9 cellular contexts compared by ENCODE assay signal in the genomic region with DNA sequence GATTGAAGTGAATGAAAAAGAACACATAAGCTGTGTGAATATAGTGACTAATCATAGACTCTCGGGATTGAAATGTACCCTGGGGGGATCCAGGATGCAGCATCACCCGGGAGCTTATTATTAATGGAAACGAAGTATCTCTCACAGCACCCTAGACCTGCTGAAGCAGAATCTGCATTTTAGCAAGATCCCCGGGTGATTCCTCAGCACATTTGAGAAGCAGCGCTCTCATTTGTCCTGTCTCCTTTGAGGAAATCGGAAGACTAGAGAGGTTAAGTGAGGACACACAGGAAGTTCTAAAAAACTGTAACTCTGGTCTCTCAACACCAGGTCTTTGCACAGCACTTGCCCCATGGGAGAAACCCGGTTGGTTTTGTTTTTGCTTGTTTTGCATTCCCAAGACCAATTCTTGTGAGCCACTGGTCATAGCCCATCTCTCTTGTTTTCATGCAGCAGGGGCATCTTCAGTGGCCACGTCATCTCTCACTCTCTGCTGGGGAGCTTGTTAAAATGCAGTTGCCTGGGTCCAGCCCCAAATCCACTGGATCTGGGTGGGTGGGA. TPM values are rescaled to one million over a fixed set of nuclear protein-coding genes. Genes with fewer than 3 reads are reported as not detected.
A peak's percentile ranks its signal among the peaks of the same experiment; 100 is the strongest.
DNase-seq lines count a peak whose midpoint lies in the region; ATAC-seq and TF ChIP-seq lines count a peak whose summit lies in the region.
"Had no signal": no experiment of that assay in that cellular context is flagged by ENCODE, and none has a peak within 500 bp of the region (broad histone marks: within the 10 kb centered on the region; RNA-seq: fewer than 3 reads in every experiment).

No MANE protein-coding gene starts in this region.

- ATAC-seq in GM21360 (IDR thresholded peaks at IDR 0.05; ENCODE audit: unreplicated experiment) (peak; percentile 83), HG03558 (IDR thresholded peaks at IDR 0.05; ENCODE audit: extremely low read depth, unreplicated experiment) (peak; percentile 76), SK-N-SH treated with all-trans-retinoic acid at 6 μM for 48 hours (no peak)
- ATAC-seq: pancreas had no signal

- no peaks in the 10 kb centered on the region for H3K27me3 Mint-ChIP-seq in activated T-helper 2 cell treated with anti-CD3 and anti-CD28 coated beads, Interferon-gamma antibody, Interleukin-2, Interleukin-4, amounts not matched to agents 10 μg/mL and 5 μg/mL and 100 μg/mL, durations not matched to agents 14 hours and 24 hours and 36 hours (ENCODE audit: low read depth)

- TF ChIP-seq CTCF in GM12864 (IDR thresholded peaks at IDR 0.05; ENCODE audit: low read depth, low read length, missing control alignments) = no peak

- DNase-seq in GM12864 (ENCODE audit: low read depth) = peak; percentile 89
- no peak for DNase-seq in activated T-helper 2 cell treated with anti-CD3 and anti-CD28 coated beads, Interferon-gamma antibody, Interleukin-2, Interleukin-4, amounts not matched to agents 10 μg/mL and 5 μg/mL and 100 μg/mL, durations not matched to agents 14 hours and 24 hours and 36 hours (ENCODE audit: low spot score)
- peak; percentile 23 for DNase-seq in midbrain (lab: John Stamatoyannopoulos, UW)
- no peak for DNase-seq in stimulated activated CD4-positive, alpha-beta T cell treated with anti-CD3 and anti-CD28 coated beads, Interleukin-4, amount 100 ng/mL, for 24 hours
- DNase-seq in activated gamma-delta T cell treated with Interleukin-2 at 50 U/mL for 16 hours = no peak

- H3K4me3 ChIP-seq in GM12864 (ENCODE audit: low read depth, low read length) = peak overlapping the region; percentile 39
- H3K4me3 ChIP-seq: pancreas had no signal

- peak overlapping the region; percentile 84 for H3K27ac Mint-ChIP-seq in activated T-helper 2 cell treated with anti-CD3 and anti-CD28 coated beads, Interferon-gamma antibody, Interleukin-2, Interleukin-4, amounts not matched to agents 10 μg/mL and 5 μg/mL and 100 μg/mL, durations not matched to agents 14 hours and 24 hours and 36 hours

- H3K4me1 Mint-ChIP-seq in activated T-helper 2 cell treated with anti-CD3 and anti-CD28 coated beads, Interferon-gamma antibody, Interleukin-2, Interleukin-4, amounts not matched to agents 10 μg/mL and 5 μg/mL and 100 μg/mL, durations not matched to agents 14 hours and 24 hours and 36 hours (ENCODE audit: low read depth) = peaks cover 52% of the 10 kb centered on the region

- H3K36me3 Mint-ChIP-seq in activated T-helper 2 cell treated with anti-CD3 and anti-CD28 coated beads, Interferon-gamma antibody, Interleukin-2, Interleukin-4, amounts not matched to agents 10 μg/mL and 5 μg/mL and 100 μg/mL, durations not matched to agents 14 hours and 24 hours and 36 hours (ENCODE audit: low read depth) = peaks cover 16% of the 10 kb centered on the region

- H3K9me3 Mint-ChIP-seq in activated T-helper 2 cell treated with anti-CD3 and anti-CD28 coated beads, Interferon-gamma antibody, Interleukin-2, Interleukin-4, amounts not matched to agents 10 μg/mL and 5 μg/mL and 100 μg/mL, durations not matched to agents 14 hours and 24 hours and 36 hours = no peaks in the 10 kb centered on the region

- peak overlapping the region; percentile 30 for H3K4me3 Mint-ChIP-seq in activated T-helper 2 cell treated with anti-CD3 and anti-CD28 coated beads, Interferon-gamma antibody, Interleukin-2, Interleukin-4, amounts not matched to agents 10 μg/mL and 5 μg/mL and 100 μg/mL, durations not matched to agents 14 hours and 24 hours and 36 hours (ENCODE audit: low read depth)

- intact Hi-C loops in activated T-helper 2 cell treated with anti-CD3 and anti-CD28 coated beads, Interferon-gamma antibody, Interleukin-2, Interleukin-4, amounts not matched to agents 10 μg/mL and 5 μg/mL and 100 μg/mL, durations not matched to agents 14 hours and 24 hours and 36 hours (cut with micrococcal nuclease) = loop anchor here (10.0 kb wide), 1 partner anchor 137 kb away; a partner anchor contains a TSS

TF ChIP-seq in SK-N-SH treated with all-trans-retinoic acid at 6 μM for 48 hours, 23 proteins besides CTCF, POLR2A, EP300 and RAD21 (continues in another document):
- TF ChIP-seq PPARA (CRISPR knock-in tag; IDR thresholded peaks at IDR 0.05; ENCODE audit: borderline replicate concordance) = no peak
- TF ChIP-seq, protein P1, sequence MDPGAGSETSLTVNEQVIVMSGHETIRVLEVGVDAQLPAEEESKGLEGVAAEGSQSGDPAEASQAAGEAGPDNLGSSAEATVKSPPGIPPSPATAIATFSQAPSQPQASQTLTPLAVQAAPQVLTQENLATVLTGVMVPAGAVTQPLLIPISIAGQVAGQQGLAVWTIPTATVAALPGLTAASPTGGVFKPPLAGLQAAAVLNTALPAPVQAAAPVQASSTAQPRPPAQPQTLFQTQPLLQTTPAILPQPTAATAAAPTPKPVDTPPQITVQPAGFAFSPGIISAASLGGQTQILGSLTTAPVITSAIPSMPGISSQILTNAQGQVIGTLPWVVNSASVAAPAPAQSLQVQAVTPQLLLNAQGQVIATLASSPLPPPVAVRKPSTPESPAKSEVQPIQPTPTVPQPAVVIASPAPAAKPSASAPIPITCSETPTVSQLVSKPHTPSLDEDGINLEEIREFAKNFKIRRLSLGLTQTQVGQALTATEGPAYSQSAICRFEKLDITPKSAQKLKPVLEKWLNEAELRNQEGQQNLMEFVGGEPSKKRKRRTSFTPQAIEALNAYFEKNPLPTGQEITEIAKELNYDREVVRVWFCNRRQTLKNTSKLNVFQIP (CRISPR knock-in tag; IDR thresholded peaks at IDR 0.05; ENCODE audit: borderline replicate concordance, low read depth) = no peak
- no peak for TF ChIP-seq TCF4 (CRISPR knock-in tag; IDR thresholded peaks at IDR 0.05; ENCODE audit: borderline replicate concordance)
- TF ChIP-seq RARB (CRISPR knock-in tag; IDR thresholded peaks at IDR 0.05) = no peak
- no peak for TF ChIP-seq ZNF70 (CRISPR knock-in tag; IDR thresholded peaks at IDR 0.05)
- TF ChIP-seq, protein P2, sequence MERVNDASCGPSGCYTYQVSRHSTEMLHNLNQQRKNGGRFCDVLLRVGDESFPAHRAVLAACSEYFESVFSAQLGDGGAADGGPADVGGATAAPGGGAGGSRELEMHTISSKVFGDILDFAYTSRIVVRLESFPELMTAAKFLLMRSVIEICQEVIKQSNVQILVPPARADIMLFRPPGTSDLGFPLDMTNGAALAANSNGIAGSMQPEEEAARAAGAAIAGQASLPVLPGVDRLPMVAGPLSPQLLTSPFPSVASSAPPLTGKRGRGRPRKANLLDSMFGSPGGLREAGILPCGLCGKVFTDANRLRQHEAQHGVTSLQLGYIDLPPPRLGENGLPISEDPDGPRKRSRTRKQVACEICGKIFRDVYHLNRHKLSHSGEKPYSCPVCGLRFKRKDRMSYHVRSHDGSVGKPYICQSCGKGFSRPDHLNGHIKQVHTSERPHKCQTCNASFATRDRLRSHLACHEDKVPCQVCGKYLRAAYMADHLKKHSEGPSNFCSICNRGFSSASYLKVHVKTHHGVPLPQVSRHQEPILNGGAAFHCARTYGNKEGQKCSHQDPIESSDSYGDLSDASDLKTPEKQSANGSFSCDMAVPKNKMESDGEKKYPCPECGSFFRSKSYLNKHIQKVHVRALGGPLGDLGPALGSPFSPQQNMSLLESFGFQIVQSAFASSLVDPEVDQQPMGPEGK (CRISPR knock-in tag; IDR thresholded peaks at IDR 0.05; ENCODE audit: borderline replicate concordance) = no peak
- no peak for TF ChIP-seq SNAI2 (CRISPR knock-in tag; IDR thresholded peaks at IDR 0.05)
- no peak for TF ChIP-seq BACH2 (CRISPR knock-in tag; IDR thresholded peaks at IDR 0.05; ENCODE audit: borderline replicate concordance)
- TF ChIP-seq ARNTL (CRISPR knock-in tag; IDR thresholded peaks at IDR 0.05; ENCODE audit: borderline replicate concordance, low read depth) = no peak
- TF ChIP-seq ZFP3 (CRISPR knock-in tag; IDR thresholded peaks at IDR 0.05) = no peak
- TF ChIP-seq ZFP30 (CRISPR knock-in tag; IDR thresholded peaks at IDR 0.05) = no peak
- TF ChIP-seq, protein P3, sequence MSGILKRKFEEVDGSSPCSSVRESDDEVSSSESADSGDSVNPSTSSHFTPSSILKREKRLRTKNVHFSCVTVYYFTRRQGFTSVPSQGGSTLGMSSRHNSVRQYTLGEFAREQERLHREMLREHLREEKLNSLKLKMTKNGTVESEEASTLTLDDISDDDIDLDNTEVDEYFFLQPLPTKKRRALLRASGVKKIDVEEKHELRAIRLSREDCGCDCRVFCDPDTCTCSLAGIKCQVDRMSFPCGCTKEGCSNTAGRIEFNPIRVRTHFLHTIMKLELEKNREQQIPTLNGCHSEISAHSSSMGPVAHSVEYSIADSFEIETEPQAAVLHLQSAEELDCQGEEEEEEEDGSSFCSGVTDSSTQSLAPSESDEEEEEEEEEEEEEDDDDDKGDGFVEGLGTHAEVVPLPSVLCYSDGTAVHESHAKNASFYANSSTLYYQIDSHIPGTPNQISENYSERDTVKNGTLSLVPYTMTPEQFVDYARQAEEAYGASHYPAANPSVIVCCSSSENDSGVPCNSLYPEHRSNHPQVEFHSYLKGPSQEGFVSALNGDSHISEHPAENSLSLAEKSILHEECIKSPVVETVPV (CRISPR knock-in tag; IDR thresholded peaks at IDR 0.05) = no peak
- TF ChIP-seq TOX (CRISPR knock-in tag; IDR thresholded peaks at IDR 0.05; ENCODE audit: borderline replicate concordance) = no peak
- TF ChIP-seq ISL1 (CRISPR knock-in tag; IDR thresholded peaks at IDR 0.05) = no peak

RNA-seq across cellular contexts. Expression of a gene that starts 30.2 kb away (rescaled TPM):
- 31.4 and 34.2 TPM in 2 replicates for total RNA-seq in activated T-helper 2 cell treated with anti-CD3 and anti-CD28 coated beads, Interferon-gamma antibody, Interleukin-2, Interleukin-4, amounts not matched to agents 10 μg/mL and 5 μg/mL and 100 μg/mL, durations not matched to agents 14 hours and 24 hours and 36 hours

Comparison
In these comparisons a context has a peak if more than half of its experiments do, and no peak if none do; other contexts are left out.
1. DNase-seq: peak in GM12864 (single experiment) and midbrain (single experiment); none in activated T-helper 2 cell treated with anti-CD3 and anti-CD28 coated beads, Interferon-gamma antibody, Interleukin-2, Interleukin-4, amounts not matched to agents 10 μg/mL and 5 μg/mL and 100 μg/mL, durations not matched to agents 14 hours and 24 hours and 36 hours (single experiment), stimulated activated CD4-positive, alpha-beta T cell treated with anti-CD3 and anti-CD28 coated beads, Interleukin-4, amount 100 ng/mL, for 24 hours (single experiment) and activated gamma-delta T cell treated with Interleukin-2 at 50 U/mL for 16 hours (single experiment).